In genomic region chr10:71978988-71979691, GRCh38 we compare ENCODE assay signal across 13 cellular contexts. TPM values are rescaled to one million over a fixed set of nuclear protein-coding genes. Genes with fewer than 3 reads are reported as not detected.
A peak's percentile ranks its signal among the peaks of the same experiment; 100 is the strongest.
DNase-seq lines count a peak whose midpoint lies in the region; ATAC-seq lines count a peak whose summit lies in the region.
"Had no signal": no experiment of that assay in that cellular context is flagged by ENCODE, and none has a peak within 500 bp of the region (broad histone marks: within the 10 kb centered on the region; RNA-seq: fewer than 3 reads in every experiment).

No MANE protein-coding gene starts in this region.

- DNase-seq in left ventricle myocardium superior: peak; percentile 21
- DNase-seq in cardiac septum (ENCODE audit: low spot score): no peak
- peak; percentile 24 to 68 (median 56) for DNase-seq in right cardiac atrium
- no peak for DNase-seq in trophoblast cell
- DNase-seq in kidney tubule cell (ENCODE audit: low spot score): no peak
- no peak for DNase-seq in SIG-M5 treated with dmso at 0.1 percent for 504 hours (lab: John Stamatoyannopoulos, UW; ENCODE audit: unreplicated experiment)
- no peak for DNase-seq in AG08395 (ENCODE audit: low spot score)
- DNase-seq: activated naive CD8-positive, alpha-beta T cell treated with anti-CD3 and anti-CD28 coated beads, Interleukin-2, amount 10 ng/mL, durations not matched to agents 7 days and 5 days; GF-D8; NCI-H1092; stimulated activated naive B cell treated with anti-CD40 and anti-IgM and Interleukin-4, amounts not matched to agents 10 μg/mL and 1 μg/mL and 100 μg/mL, for 72 hours had no signal

- ATAC-seq in left ventricle myocardium superior (no peak), right cardiac atrium (peak in 1 of 2 donors; percentile 8), GM21381 (IDR thresholded peaks at IDR 0.05; ENCODE audit: unreplicated experiment) (no peak)
- ATAC-seq: natural killer cell treated with Interleukin-12 subunit alpha and Interleukin-12 subunit beta and Interleukin-15 and Interleukin-18, amount 100 ng/mL, for 72 hours; stimulated activated naive B cell treated with anti-CD40 and anti-IgM and Interleukin-4, amounts not matched to agents 10 μg/mL and 1 μg/mL and 100 μg/mL, for 72 hours had no signal

- H3K4me1 ChIP-seq in right cardiac atrium (ENCODE audit: control insufficient read depth, insufficient read depth, low read length) (peaks cover 61% of the 10 kb centered on the region), trophoblast cell (ENCODE audit: control insufficient read depth in 1 of 2, insufficient read depth in 2 of 2, low read length in 2 of 2) (peaks cover 25 to 30% of the 10 kb centered on the region in 2 experiments)

- H3K14ac ChIP-seq in trophoblast cell (ENCODE audit: low read length): no peak overlapping the region

- no peak overlapping the region for H3K9ac ChIP-seq in trophoblast cell (ENCODE audit: low read length)

- no peaks in the 10 kb centered on the region for H3K79me2 ChIP-seq in trophoblast cell (ENCODE audit: control insufficient read depth, insufficient read depth, low read length, poor library complexity)

- H3K23ac ChIP-seq in trophoblast cell (ENCODE audit: low read length): no peak overlapping the region

- no peak overlapping the region for H3K4ac ChIP-seq in trophoblast cell (ENCODE audit: low read depth, low read length)

- no peak overlapping the region for H2BK120ac ChIP-seq in trophoblast cell (ENCODE audit: insufficient read depth, low read length, poor library complexity)

- peaks cover 0 to 2% of the 10 kb centered on the region in 2 experiments for H3K36me3 ChIP-seq in trophoblast cell (ENCODE audit: control insufficient read depth in 1 of 2, insufficient read depth in 2 of 2, low read length in 2 of 2)

- H2AK5ac ChIP-seq in trophoblast cell (ENCODE audit: low read length): peak overlapping the region; percentile 12

- H2BK12ac ChIP-seq in trophoblast cell (ENCODE audit: low read length): no peak overlapping the region

- peaks cover 6% of the 10 kb centered on the region for H3K79me1 ChIP-seq in trophoblast cell (ENCODE audit: low read length)

- peak overlapping the region; percentile 34 for H3K27ac ChIP-seq in right cardiac atrium (ENCODE audit: low read length)
- H3K27ac ChIP-seq in trophoblast cell (ENCODE audit: low read depth, low read length): no peak overlapping the region

- H2AFZ ChIP-seq in trophoblast cell (ENCODE audit: insufficient read depth, low read length, poor library complexity): no peak overlapping the region

- intact Hi-C loops in left ventricle myocardium superior (cut with micrococcal nuclease): no loop called here
- intact Hi-C loops in cardiac septum (cut with DNase I): loop anchor here (5.0 kb wide), 1 partner anchor 38 kb away; no protein-coding TSS in a partner anchor
- intact Hi-C loops in right cardiac atrium (cut with DNase I): no loop called here

- H3K4me2 ChIP-seq in trophoblast cell (ENCODE audit: low read length): no peak overlapping the region

- H4K8ac ChIP-seq in trophoblast cell (ENCODE audit: low read depth, low read length): no peak overlapping the region

- H2BK5ac ChIP-seq in trophoblast cell (ENCODE audit: low read depth, low read length, poor library complexity): no peak overlapping the region

- H3K4me3 ChIP-seq in right cardiac atrium (ENCODE audit: low read length): no peak overlapping the region
- H3K4me3 ChIP-seq in trophoblast cell (ENCODE audit: low read depth, low read length): no peak overlapping the region

- no peak overlapping the region for H4K91ac ChIP-seq in trophoblast cell (ENCODE audit: low read depth, low read length)

- no peak overlapping the region for H3K18ac ChIP-seq in trophoblast cell (ENCODE audit: low read length)

- 68% methylated on average over 15 of the region's 15 CpGs for WGBS in right cardiac atrium
- whole genome bisulfite sequencing in trophoblast cell (ENCODE audit: extremely low coverage, insufficient coverage, insufficient read length): 100% methylated on average over 3 of the region's 15 CpGs

- H3K9me3 ChIP-seq in right cardiac atrium (ENCODE audit: control insufficient read depth, low read length) (no peaks in the 10 kb centered on the region), trophoblast cell (ENCODE audit: insufficient read depth, low read depth, low read length) (no peaks in the 10 kb centered on the region)

- H4K12ac ChIP-seq in trophoblast cell (ENCODE audit: low read depth, low read length): no peak overlapping the region

- H3K27me3 ChIP-seq in right cardiac atrium (ENCODE audit: control insufficient read depth, insufficient read depth): no peaks in the 10 kb centered on the region
- H3K27me3 ChIP-seq in trophoblast cell (ENCODE audit: insufficient read depth, low read length): no peaks in the 10 kb centered on the region

RNA-seq across cellular contexts. Expression of gene CHST3, which starts 14.9 kb away (rescaled TPM):
- total RNA-seq in left ventricle myocardium superior (18.5 TPM), cardiac septum (24.4 TPM), right cardiac atrium (10 to 100 TPM; 19.8 to 37.0 (median 23.3) TPM)
- 14.9 TPM for polyA plus RNA-seq in right cardiac atrium
- polyA plus RNA-seq in trophoblast cell (2013): 12.1 and 12.5 TPM in 2 replicates
- total RNA-seq: activated naive CD8-positive, alpha-beta T cell treated with anti-CD3 and anti-CD28 coated beads, Interleukin-2, amount 10 ng/mL, durations not matched to agents 7 days and 5 days; natural killer cell treated with Interleukin-12 subunit alpha and Interleukin-12 subunit beta and Interleukin-15 and Interleukin-18, amount 100 ng/mL, for 72 hours had no signal

Comparison
In these comparisons a context has a peak if more than half of its experiments do, and no peak if none do; other contexts are left out.
1. DNase-seq: peak in left ventricle myocardium superior (single experiment) and right cardiac atrium (3 of 3); none in cardiac septum (single experiment), trophoblast cell (0 of 2), kidney tubule cell (single experiment), SIG-M5 treated with dmso at 0.1 percent for 504 hours (single experiment) and AG08395 (single experiment).